Comparison of ENCODE assay signal across 8 cellular contexts in the genomic region with DNA sequence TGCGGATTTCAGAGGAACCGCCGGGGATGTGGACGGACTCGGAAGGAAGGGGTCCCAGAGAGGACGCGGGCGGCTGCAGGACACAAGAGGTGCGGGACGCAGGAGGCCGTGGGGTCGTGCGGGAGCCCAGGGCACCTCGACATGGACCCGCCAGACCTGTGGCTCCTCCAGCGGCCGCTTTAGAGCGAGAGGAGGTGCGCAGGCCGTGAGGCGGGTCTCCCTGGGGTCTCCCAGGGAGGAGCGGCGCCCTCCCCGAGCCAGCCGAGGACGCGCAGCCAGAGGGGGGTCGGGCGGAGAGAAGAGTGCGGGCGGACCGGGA. TPM values are rescaled to one million over a fixed set of nuclear protein-coding genes. Genes with fewer than 3 reads are reported as not detected.
DNase-seq lines count a peak whose midpoint lies in the region; ATAC-seq and TF ChIP-seq lines count a peak whose summit lies in the region.

No MANE protein-coding gene starts in this region.

- H3K4me3 ChIP-seq in HUES6 (ENCODE audit: low read depth, low read length) (peak overlapping the region; percentile 93), mesenchymal stem cell (ENCODE audit: insufficient read depth in 1 of 2, low read depth in 1 of 2, low read length in 2 of 2) (peak overlapping the region; percentile 73 to 91), aorta (ENCODE audit: low read length in 2 of 2) (peak overlapping the region; percentile 66 to 70)

- POLR2A ChIA-PET in activated CD4-positive, alpha-beta T cell treated with anti-CD3 and anti-CD28 coated beads for 36 hours (lab: Charles Lee), result no interaction called here

- no peak overlapping the region for H2AK5ac ChIP-seq in mesenchymal stem cell (ENCODE audit: low read length, severe bottlenecking)

- peak overlapping the region; percentile 93 to 98 for H3K18ac ChIP-seq in mesenchymal stem cell (ENCODE audit: low read depth in 1 of 2, low read length in 2 of 2)

- intact Hi-C loops in activated CD4-positive, alpha-beta T cell treated with anti-CD3 and anti-CD28 coated beads for 36 hours (cut with DNase I, micrococcal nuclease), result loop anchor here (1.0 to 5.0 kb wide), 15 partner anchors 14 to 478 kb away; partner anchors contain the start of genes CCNF (in 1 of the 2), ELOB (in 1 of the 2), FLYWCH2 (in 1 of the 2) and PAQR4 (in 1 of the 2)
- intact Hi-C loops in aorta (cut with DNase I), result loop anchor here in 1 of 2 donors (1.0 kb wide), 1 partner anchor 22 kb away; the partner anchor contains the start of gene FLYWCH2

- no peak overlapping the region for H2BK5ac ChIP-seq in mesenchymal stem cell (ENCODE audit: low read depth, low read length, poor library complexity, severe bottlenecking)

- CTCF ChIA-PET in activated CD4-positive, alpha-beta T cell treated with anti-CD3 and anti-CD28 coated beads for 36 hours (lab: Charles Lee), result interaction anchor here (1.0 to 1.4 kb wide), 2 partner anchors 8 to 22 kb away, joined by 3 to 5 read pairs; no protein-coding TSS in a partner anchor

- peak overlapping the region in 1 of 2 experiments; percentile 82 for H3K14ac ChIP-seq in mesenchymal stem cell (ENCODE audit: low read length in 2 of 2)

- peak overlapping the region in 1 of 2 experiments; percentile 83 for H3K23ac ChIP-seq in mesenchymal stem cell (ENCODE audit: low read length in 2 of 2)

- WGBS in mesenchymal stem cell, result under 1% methylated on average over 24 of the region's 32 CpGs
- 0% methylated on average over 23 to 32 of the region's 32 CpGs for WGBS in aorta, 2 donors

- H2BK12ac ChIP-seq in mesenchymal stem cell (ENCODE audit: low read length in 2 of 2), result peak overlapping the region in 1 of 2 experiments; percentile 49

- H2AFZ ChIP-seq in mesenchymal stem cell (ENCODE audit: low read depth, low read length), result no peak overlapping the region

- H3K9ac ChIP-seq in HUES6 (ENCODE audit: low read length), result peak overlapping the region; percentile 84
- peak overlapping the region; percentile 89 for H3K9ac ChIP-seq in mesenchymal stem cell (ENCODE audit: low read length)

- H3K4me3 Mint-ChIP-seq in activated CD4-positive, alpha-beta T cell treated with anti-CD3 and anti-CD28 coated beads for 36 hours, result peak overlapping the region; percentile 94
- peak overlapping the region; percentile 95 to 99 (median 97) for H3K4me3 Mint-ChIP-seq in brain

- H3K4me1 ChIP-seq in HUES6 (ENCODE audit: control insufficient read depth, insufficient read depth, low read length) (peaks cover 4% of the 10 kb centered on the region), mesenchymal stem cell (ENCODE audit: control insufficient read depth, insufficient read depth, low read depth, low read length) (peaks cover 2% of the 10 kb centered on the region), aorta (ENCODE audit: control insufficient read depth in 1 of 2, insufficient read depth in 2 of 2, low read length in 2 of 2) (no peaks in the 10 kb centered on the region)

- TF ChIP-seq CTCF in brain (conservative IDR thresholded peaks at IDR 0.05), result no peak

- H3K27ac Mint-ChIP-seq in activated CD4-positive, alpha-beta T cell treated with anti-CD3 and anti-CD28 coated beads for 36 hours, result peak overlapping the region; percentile 82
- H3K27ac Mint-ChIP-seq in brain, result peak overlapping the region; percentile 88 to 98 (median 96)

- H3K36me3 ChIP-seq in HUES6 (ENCODE audit: control insufficient read depth, insufficient read depth, low read length), result no peaks in the 10 kb centered on the region
- H3K36me3 ChIP-seq in mesenchymal stem cell (ENCODE audit: control insufficient read depth in 1 of 2, insufficient read depth in 2 of 2, low read depth in 1 of 2, low read length in 2 of 2), result peaks cover 0 to 10% of the 10 kb centered on the region in 2 experiments
- H3K36me3 ChIP-seq in aorta (ENCODE audit: control insufficient read depth in 1 of 2, insufficient read depth in 2 of 2, low read length in 1 of 2), result no peaks in the 10 kb centered on the region

- peak overlapping the region; percentile 93 for H2BK15ac ChIP-seq in mesenchymal stem cell (ENCODE audit: low read depth, poor library complexity, severe bottlenecking)

- no peaks in the 10 kb centered on the region for H3K36me3 Mint-ChIP-seq in activated CD4-positive, alpha-beta T cell treated with anti-CD3 and anti-CD28 coated beads for 36 hours (ENCODE audit: low read depth)
- peaks cover 8% of the 10 kb centered on the region for H3K36me3 Mint-ChIP-seq in brain

- no peaks in the 10 kb centered on the region for H3K27me3 Mint-ChIP-seq in activated CD4-positive, alpha-beta T cell treated with anti-CD3 and anti-CD28 coated beads for 36 hours
- no peaks in the 10 kb centered on the region for H3K27me3 Mint-ChIP-seq in brain

- peak overlapping the region; percentile 36 for H4K91ac ChIP-seq in mesenchymal stem cell (ENCODE audit: low read length)

- H3K79me1 ChIP-seq in mesenchymal stem cell (replicated peaks; ENCODE audit: low read length, poor library complexity, severe bottlenecking), result no peaks in the 10 kb centered on the region

- H3K27ac ChIP-seq in HUES6 (ENCODE audit: low read depth, low read length), result peak overlapping the region; percentile 20; the same call in 1 of the 2 replicates
- peak overlapping the region; percentile 72 for H3K27ac ChIP-seq in mesenchymal stem cell (ENCODE audit: low read length, poor library complexity, severe bottlenecking)
- peak overlapping the region in 1 of 2 donors; percentile 83 for H3K27ac ChIP-seq in aorta (ENCODE audit: low read depth in 1 of 2, low read length in 2 of 2)

- peak overlapping the region; percentile 54 for H4K8ac ChIP-seq in mesenchymal stem cell (ENCODE audit: low read length)

- DNase-seq in activated CD4-positive, alpha-beta T cell treated with anti-CD3 and anti-CD28 coated beads for 36 hours, result no peak
- DNase-seq in activated CD4-positive, alpha-beta T cell treated with anti-CD3 and anti-CD28 coated beads, Interleukin-2, amount 50 U/mL, for 48 hours, result no peak
- DNase-seq in mesenchymal stem cell (no peak), aorta (no peak), GM19240 (ENCODE audit: insufficient read length, low spot score) (no peak), SIG-M5 (lab: John Stamatoyannopoulos, UW) (no peak)

- no peaks in the 10 kb centered on the region for H3K9me3 Mint-ChIP-seq in activated CD4-positive, alpha-beta T cell treated with anti-CD3 and anti-CD28 coated beads for 36 hours (ENCODE audit: low read depth)
- no peaks in the 10 kb centered on the region for H3K9me3 Mint-ChIP-seq in brain

- peak overlapping the region; percentile 67 for H3K4me2 ChIP-seq in mesenchymal stem cell (ENCODE audit: low read length, poor library complexity, severe bottlenecking)

- H3K4ac ChIP-seq in mesenchymal stem cell (ENCODE audit: low read depth in 1 of 2, low read length in 2 of 2), result peak overlapping the region; percentile 93 to 95

- H3K9me3 ChIP-seq in HUES6 (ENCODE audit: control insufficient read depth, insufficient read depth, low read depth, low read length) (no peaks in the 10 kb centered on the region), mesenchymal stem cell (ENCODE audit: control insufficient read depth, low read length) (no peaks in the 10 kb centered on the region), aorta (ENCODE audit: control insufficient read depth, low read length) (no peaks in the 10 kb centered on the region)

- ATAC-seq in activated CD4-positive, alpha-beta T cell treated with anti-CD3 and anti-CD28 coated beads for 36 hours, result peak; percentile 4
- ATAC-seq in aorta (ENCODE audit: low FRiP score), result no peak

- H2BK120ac ChIP-seq in mesenchymal stem cell (ENCODE audit: low read depth, low read length), result peak overlapping the region; percentile 64

- no peaks in the 10 kb centered on the region for H3K27me3 ChIP-seq in HUES6 (ENCODE audit: control insufficient read depth, insufficient read depth, low read length)
- no peaks in the 10 kb centered on the region for H3K27me3 ChIP-seq in mesenchymal stem cell (ENCODE audit: control insufficient read depth in 1 of 2, insufficient read depth in 1 of 2, low read length in 2 of 2)
- peaks cover 0 to 2% of the 10 kb centered on the region in 2 donors for H3K27me3 ChIP-seq in aorta (ENCODE audit: control insufficient read depth in 1 of 2, insufficient read depth in 2 of 2, low read length in 1 of 2)

- peaks cover 19% of the 10 kb centered on the region for H3K4me1 Mint-ChIP-seq in activated CD4-positive, alpha-beta T cell treated with anti-CD3 and anti-CD28 coated beads for 36 hours
- peaks cover 31% of the 10 kb centered on the region for H3K4me1 Mint-ChIP-seq in brain

RNA-seq across cellular contexts. Expression of gene FLYWCH1, which starts 6.8 kb away (rescaled TPM):
- total RNA-seq in activated CD4-positive, alpha-beta T cell treated with anti-CD3 and anti-CD28 coated beads for 36 hours, result 10 to 100 TPM; 26.6 to 37.9 TPM
- polyA plus RNA-seq in brain (ENCODE audit: insufficient read depth, low read depth, low replicate concordance), result 44.2 TPM
- 18.4 TPM for polyA plus RNA-seq in mesenchymal stem cell (2013, experiment 1 of 2)
- polyA plus RNA-seq in mesenchymal stem cell (2013, experiment 2 of 2), result 17.3 TPM
- total RNA-seq in aorta, result 10 to 100 TPM; 40.6 to 72.4 TPM
- polyA plus RNA-seq in aorta, result 100 to 1,000 TPM in 1 of 2 donors, 10 to 100 TPM in 1; 24.2 to 103 TPM

RNA-seq across cellular contexts. Expression of gene FLYWCH2, which starts 21.9 kb away (rescaled TPM):
- total RNA-seq in activated CD4-positive, alpha-beta T cell treated with anti-CD3 and anti-CD28 coated beads for 36 hours, result 10 to 100 TPM; 16.8 to 17.3 TPM
- 65.5 TPM for polyA plus RNA-seq in brain (ENCODE audit: insufficient read depth, low read depth, low replicate concordance)
- polyA plus RNA-seq in mesenchymal stem cell (2013, experiment 1 of 2), result 32.0 TPM
- 33.1 TPM for polyA plus RNA-seq in mesenchymal stem cell (2013, experiment 2 of 2)
- total RNA-seq in aorta, result 10 to 100 TPM; 11.5 to 14.6 TPM
- 10 to 100 TPM; 18.8 to 32.6 TPM for polyA plus RNA-seq in aorta

RNA-seq across cellular contexts. Expression of gene PRSS22, which starts 46.9 kb away (rescaled TPM):
- total RNA-seq in activated CD4-positive, alpha-beta T cell treated with anti-CD3 and anti-CD28 coated beads for 36 hours, result not detected
- polyA plus RNA-seq in brain (ENCODE audit: insufficient read depth, low read depth, low replicate concordance) (not detected), aorta (1 to 10 TPM in 1 of 2 donors, under 1 TPM in 1; 0.31 to 1.5 TPM)
- polyA plus RNA-seq in mesenchymal stem cell (2013, experiment 1 of 2), result not detected
- not detected for polyA plus RNA-seq in mesenchymal stem cell (2013, experiment 2 of 2)
- not detected for total RNA-seq in aorta

RNA-seq across cellular contexts. Expression of gene KREMEN2, which starts 59.2 kb away (rescaled TPM):
- total RNA-seq in activated CD4-positive, alpha-beta T cell treated with anti-CD3 and anti-CD28 coated beads for 36 hours, result not detected
- 1.1 TPM for polyA plus RNA-seq in brain (ENCODE audit: insufficient read depth, low read depth, low replicate concordance)
- polyA plus RNA-seq in mesenchymal stem cell (2013, experiment 1 of 2), result not detected
- polyA plus RNA-seq in mesenchymal stem cell (2013, experiment 2 of 2), result 0.01 TPM
- not detected for total RNA-seq in aorta
- polyA plus RNA-seq in aorta, result not detected
